Comparison of ENCODE assay signal across 8 cellular contexts in genomic region chr1:16236495-16237342, GRCh38. TPM values are rescaled to one million over a fixed set of nuclear protein-coding genes. Genes with fewer than 3 reads are reported as not detected.
DNase-seq lines count a peak whose midpoint lies in the region; ATAC-seq, FAIRE-seq and TF ChIP-seq lines count a peak whose summit lies in the region.

Gene CPLANE2, minus strand, starts transcription at chr1:16237183. Its CDS starts 441 bp downstream, at chr1:16236742.

- H3K27me3 ChIP-seq in A673 (replicated peaks; ENCODE audit: insufficient read depth, low read depth, low read length, poor library complexity) (no peaks in the 10 kb centered on the region), bronchial epithelial cell (ENCODE audit: control insufficient read depth, insufficient read depth, low read length) (no peaks in the 10 kb centered on the region)

- H3K9me3 ChIP-seq in A673 (ENCODE audit: low read depth, low read length, poor library complexity, severe bottlenecking) = no peaks in the 10 kb centered on the region

- peak within 1 kb of the TSS; percentile 67 for H3K4me3 ChIP-seq in A673 (ENCODE audit: low read depth, low read length, poor library complexity, severe bottlenecking)
- H3K4me3 ChIP-seq in WI38 (ENCODE audit: low read depth, low read length) = peak within 1 kb of the TSS; percentile 68
- peak within 1 kb of the TSS; percentile 67 for H3K4me3 ChIP-seq in bronchial epithelial cell (ENCODE audit: low read depth, low read length)

- ATAC-seq in GM18873 (IDR thresholded peaks at IDR 0.05; ENCODE audit: low FRiP score, unreplicated experiment) = peak; percentile 54
- ATAC-seq in HG03108 (IDR thresholded peaks at IDR 0.05; ENCODE audit: unreplicated experiment) = peak; percentile 81

- DNase-seq in A673 (ENCODE audit: low spot score) (peak; percentile 93), NCI-H2196 (lab: John Stamatoyannopoulos, UW; ENCODE audit: unreplicated experiment) (peak; percentile 97), bronchial epithelial cell (ENCODE audit: low read depth) (peak; percentile 84), inferior parietal cortex (ENCODE audit: extremely low spot score) (peak; percentile 90)
- peak; percentile 92 to 96 for DNase-seq in stimulated activated CD4-positive, alpha-beta T cell treated with anti-CD3 and anti-CD28 coated beads, Interleukin-12 subunit alpha, Interleukin-12 subunit beta, amount 100 ng/mL, for 24 hours (ENCODE audit: low read depth in 2 of 2)

- TF ChIP-seq CTCF in A673 (conservative IDR thresholded peaks at IDR 0.05; ENCODE audit: low read depth, low read length) (no peak), WI38 (IDR thresholded peaks at IDR 0.05; ENCODE audit: low read depth, low read length) (no peak), bronchial epithelial cell (IDR thresholded peaks at IDR 0.05; ENCODE audit: insufficient read depth, low read length, severe bottlenecking) (no peak)

- BruUV-seq in A673 (replicated peaks; lab: Mats Ljungman, UMichigan) = no TSS peak

- CTCF ChIA-PET in A673 (lab: Charles Lee) = no interaction called here

- intact Hi-C loops in A673 (cut with micrococcal nuclease; ENCODE audit: unreplicated experiment) = loop anchor here (2.0 kb wide), 1 partner anchor 158 kb away; no protein-coding TSS in a partner anchor

- H3K36me3 ChIP-seq in A673 (ENCODE audit: insufficient read depth, low read length, poor library complexity, severe bottlenecking) (no peaks in the 10 kb centered on the region), bronchial epithelial cell (ENCODE audit: control insufficient read depth, insufficient read depth, low read length) (peaks cover 2% of the 10 kb centered on the region)

- H3K27ac ChIP-seq in A673 (ENCODE audit: low read depth, low read length, poor library complexity, severe bottlenecking) = peak within 1 kb of the TSS; percentile 71

- no peak for FAIRE-seq in bronchial epithelial cell (lab: Jason Lieb, UNC)

- H3K4me1 ChIP-seq in A673 (ENCODE audit: insufficient read depth, low read length, poor library complexity, severe bottlenecking) = peaks cover 12% of the 10 kb centered on the region

- POLR2A ChIA-PET in A673 (lab: Charles Lee; ENCODE audit: low non-redundant PET) = no interaction called here

RNA-seq across cellular contexts. Expression of gene CPLANE2, which starts in this region (rescaled TPM):
- total RNA-seq in A673 (2021) = 5.5 and 7.6 TPM in 2 replicates
- total RNA-seq in bronchial epithelial cell = 5.8 and 14.5 TPM in 2 replicates

Comparison
In these comparisons a context has a peak if more than half of its experiments do, and no peak if none do; other contexts are left out.
1. Peak in every context shown above with its lines: DNase-seq, ATAC-seq, H3K4me3 ChIP-seq and H3K27ac ChIP-seq.